ENCODE assay signal across 18 cellular contexts in the genomic region with DNA sequence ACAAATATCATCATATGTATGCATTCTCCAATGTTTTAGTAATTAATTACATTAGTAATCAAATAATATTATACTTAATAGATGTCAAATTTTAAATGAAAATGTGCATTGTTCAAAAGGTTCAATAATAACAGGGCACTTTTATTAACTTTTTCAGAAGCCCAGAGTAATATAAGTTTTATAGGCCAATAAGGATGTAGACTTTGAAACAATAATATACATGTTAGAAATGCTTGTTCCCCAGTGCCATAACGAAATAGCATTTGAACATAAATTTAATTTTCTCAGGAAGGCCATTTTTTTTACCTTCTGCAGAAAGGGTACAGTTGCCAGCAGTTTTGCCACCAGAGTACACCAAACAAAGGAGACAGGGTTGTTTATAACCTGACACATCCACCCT.
"Had no signal": no experiment of that assay in that cellular context is flagged by ENCODE, and none has a peak within 500 bp of the region (broad histone marks: within the 10 kb centered on the region; RNA-seq: fewer than 3 reads in every experiment).

No MANE protein-coding gene starts in this region.

- DNase-seq: KBM-7, MV-4-11, NCI-H1048, NCI-H1105 treated with DMSO at 0.1 percent for 48 hours, NCI-H1417 treated with DMSO at 0.1 percent for 48 hours, NCI-H146, NCI-H1694 treated with DMSO at 0.1 percent for 48 hours, NCI-H1930, NCI-H2081, NCI-H2107, NCI-H2227 treated with DMSO at 0.1 percent for 48 hours, NCI-H524, NCI-H69, NCI-H774, Right ventricle myocardium superior, RPMI8226, SIG-M5 had no signal

- FAIRE-seq: RCC 7860 had no signal
